ENCODE assay signal across 18 cellular contexts in the genomic region with DNA sequence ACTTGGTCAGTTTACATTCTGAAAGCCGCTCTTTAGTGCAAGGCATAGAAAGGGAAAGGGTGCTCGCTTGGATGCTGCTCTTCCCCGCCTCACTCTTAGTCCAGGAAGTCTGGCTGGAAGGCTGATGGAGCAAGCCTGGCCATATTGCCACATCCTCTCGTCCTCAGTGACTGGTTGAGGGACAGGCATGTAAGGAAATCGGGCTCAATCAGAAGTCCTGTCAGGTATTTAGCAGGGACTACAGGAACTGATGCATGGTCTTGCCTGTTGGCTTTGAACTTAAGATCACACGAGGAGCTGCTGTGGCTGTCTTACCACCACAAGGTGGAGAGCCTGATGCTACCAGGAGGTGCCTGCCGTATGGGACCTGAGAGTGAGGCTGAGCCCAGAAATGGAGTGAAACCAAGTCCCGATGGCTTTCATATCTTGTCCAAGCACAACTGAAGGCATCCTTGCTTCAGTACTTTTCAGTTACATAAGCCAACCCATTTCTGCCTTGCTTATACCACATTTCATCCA. TPM values are rescaled to one million over a fixed set of nuclear protein-coding genes. Genes with fewer than 3 reads are reported as not detected.
A peak's percentile ranks its signal among the peaks of the same experiment; 100 is the strongest.
DNase-seq lines count a peak whose midpoint lies in the region; ATAC-seq and TF ChIP-seq lines count a peak whose summit lies in the region.
"Had no signal": no experiment of that assay in that cellular context is flagged by ENCODE, and none has a peak within 500 bp of the region (broad histone marks: within the 10 kb centered on the region; RNA-seq: fewer than 3 reads in every experiment).

No MANE protein-coding gene starts in this region.

- intact Hi-C loops in natural killer cell (cut with micrococcal nuclease) (loop anchor here (2.0 kb wide), 1 partner anchor 63 kb away; no protein-coding TSS in a partner anchor), left colon (cut with DNase I, micrococcal nuclease) (no loop called here)

- ATAC-seq in natural killer cell = peak in 2 of 3 donors; percentile 54 to 65
- no peak for ATAC-seq in natural killer cell treated with Interleukin-12 subunit alpha and Interleukin-12 subunit beta and Interleukin-15 and Interleukin-18, amount 100 ng/mL, for 72 hours
- ATAC-seq in HG02588 (IDR thresholded peaks at IDR 0.05; ENCODE audit: unreplicated experiment) = no peak
- ATAC-seq in HG03469 (IDR thresholded peaks at IDR 0.05; ENCODE audit: unreplicated experiment) = no peak
- ATAC-seq in left colon = no peak
- ATAC-seq: gastrocnemius medialis had no signal

- H3K36me3 Mint-ChIP-seq in natural killer cell = no peaks in the 10 kb centered on the region
- no peaks in the 10 kb centered on the region for H3K36me3 Mint-ChIP-seq in natural killer cell treated with Interleukin-12 subunit alpha and Interleukin-12 subunit beta and Interleukin-15 and Interleukin-18, amount 100 ng/mL, for 72 hours
- H3K36me3 Mint-ChIP-seq: IgD-negative memory B cell had no signal

- no peak for DNase-seq in natural killer cell
- DNase-seq in natural killer cell treated with Interleukin-12 subunit alpha and Interleukin-12 subunit beta and Interleukin-15 and Interleukin-18, amount 100 ng/mL, for 72 hours (ENCODE audit: low spot score) = no peak
- DNase-seq in NB4 (ENCODE audit: low read depth) = peak; percentile 34
- peak; percentile 11 for DNase-seq in cerebellar cortex (ENCODE audit: low spot score)
- no peak for DNase-seq in NCI-H2029 treated with DMSO at 0.1 percent for 48 hours (lab: John Stamatoyannopoulos, UW)
- DNase-seq in left colon = no peak
- DNase-seq: activated B cell treated with CpG ODN at 0.5 μM for 24 hours; central memory CD4-positive, alpha-beta T cell; gastrocnemius medialis; NCI-H1417 treated with DMSO at 0.1 percent for 48 hours; NCI-H446 treated with DMSO at 0.1 percent for 48 hours; OCI-M1; stimulated activated CD4-positive, alpha-beta T cell treated with anti-CD3 and anti-CD28 coated beads, Interleukin-2, amount 100 ng/mL, for 24 hours; thyroid gland had no signal

- no peaks in the 10 kb centered on the region for H3K9me3 Mint-ChIP-seq in natural killer cell
- peaks cover 3% of the 10 kb centered on the region for H3K9me3 Mint-ChIP-seq in natural killer cell treated with Interleukin-12 subunit alpha and Interleukin-12 subunit beta and Interleukin-15 and Interleukin-18, amount 100 ng/mL, for 72 hours

- H3K4me1 Mint-ChIP-seq in natural killer cell = peaks cover 39 to 42% of the 10 kb centered on the region in 2 donors
- H3K4me1 Mint-ChIP-seq in natural killer cell treated with Interleukin-12 subunit alpha and Interleukin-12 subunit beta and Interleukin-15 and Interleukin-18, amount 100 ng/mL, for 72 hours (ENCODE audit: low read depth in 2 of 2) = peaks cover 30 to 39% of the 10 kb centered on the region in 2 donors
- H3K4me1 Mint-ChIP-seq: activated B cell treated with CpG ODN at 0.5 μM for 24 hours had no signal

- no peak overlapping the region for H3K4me3 ChIP-seq in NB4 (ENCODE audit: low read depth, low read length)
- H3K4me3 ChIP-seq: gastrocnemius medialis, right atrium auricular region, thyroid gland had no signal

- no peak overlapping the region for H3K4me3 Mint-ChIP-seq in natural killer cell
- no peak overlapping the region for H3K4me3 Mint-ChIP-seq in natural killer cell treated with Interleukin-12 subunit alpha and Interleukin-12 subunit beta and Interleukin-15 and Interleukin-18, amount 100 ng/mL, for 72 hours
- H3K4me3 Mint-ChIP-seq: activated B cell treated with CpG ODN at 0.5 μM for 24 hours, IgD-negative memory B cell had no signal

- H3K27ac Mint-ChIP-seq in natural killer cell = peak overlapping the region in 1 of 2 donors; percentile 30
- H3K27ac Mint-ChIP-seq in natural killer cell treated with Interleukin-12 subunit alpha and Interleukin-12 subunit beta and Interleukin-15 and Interleukin-18, amount 100 ng/mL, for 72 hours = peak overlapping the region in 1 of 2 donors; percentile 66
- H3K27ac Mint-ChIP-seq: activated B cell treated with CpG ODN at 0.5 μM for 24 hours, IgD-negative memory B cell had no signal

- H3K27me3 Mint-ChIP-seq in natural killer cell (ENCODE audit: low read depth in 2 of 2) = peaks cover 0 to 3% of the 10 kb centered on the region in 2 donors
- no peaks in the 10 kb centered on the region for H3K27me3 Mint-ChIP-seq in natural killer cell treated with Interleukin-12 subunit alpha and Interleukin-12 subunit beta and Interleukin-15 and Interleukin-18, amount 100 ng/mL, for 72 hours
- H3K27me3 Mint-ChIP-seq: activated B cell treated with CpG ODN at 0.5 μM for 24 hours, IgD-negative memory B cell had no signal

- TF ChIP-seq CTCF in natural killer cell (IDR thresholded peaks at IDR 0.05) (no peak), NB4 (IDR thresholded peaks at IDR 0.05; ENCODE audit: low read depth, low read length) (no peak)

- TF ChIP-seq POLR2A in NB4 (IDR thresholded peaks at IDR 0.05; ENCODE audit: extremely low read depth, insufficient read length) = no peak

RNA-seq across cellular contexts. Expression of a gene that starts 10.7 kb away (rescaled TPM):
- 100 to 1,000 TPM; 121 to 131 (median 128) TPM for total RNA-seq in natural killer cell
- 100 to 1,000 TPM in 1 of 2 donors, 10 to 100 TPM in 1; 65.5 to 159 TPM for total RNA-seq in natural killer cell treated with Interleukin-12 subunit alpha and Interleukin-12 subunit beta and Interleukin-15 and Interleukin-18, amount 100 ng/mL, for 72 hours
- total RNA-seq in left colon = 100 to 1,000 TPM; 115 to 119 TPM

Comparison
In these comparisons a context has a peak if more than half of its experiments do, and no peak if none do; other contexts are left out.
1. ATAC-seq: peak in natural killer cell (2 of 3); none in natural killer cell treated with Interleukin-12 subunit alpha and Interleukin-12 subunit beta and Interleukin-15 and Interleukin-18, amount 100 ng/mL, for 72 hours (0 of 2), HG02588 (single experiment), HG03469 (single experiment) and left colon (single experiment).
2. DNase-seq: peak in NB4 (single experiment) and cerebellar cortex (single experiment); none in natural killer cell (single experiment), natural killer cell treated with Interleukin-12 subunit alpha and Interleukin-12 subunit beta and Interleukin-15 and Interleukin-18, amount 100 ng/mL, for 72 hours (single experiment), NCI-H2029 treated with DMSO at 0.1 percent for 48 hours (single experiment) and left colon (0 of 2).